In the genomic region with DNA sequence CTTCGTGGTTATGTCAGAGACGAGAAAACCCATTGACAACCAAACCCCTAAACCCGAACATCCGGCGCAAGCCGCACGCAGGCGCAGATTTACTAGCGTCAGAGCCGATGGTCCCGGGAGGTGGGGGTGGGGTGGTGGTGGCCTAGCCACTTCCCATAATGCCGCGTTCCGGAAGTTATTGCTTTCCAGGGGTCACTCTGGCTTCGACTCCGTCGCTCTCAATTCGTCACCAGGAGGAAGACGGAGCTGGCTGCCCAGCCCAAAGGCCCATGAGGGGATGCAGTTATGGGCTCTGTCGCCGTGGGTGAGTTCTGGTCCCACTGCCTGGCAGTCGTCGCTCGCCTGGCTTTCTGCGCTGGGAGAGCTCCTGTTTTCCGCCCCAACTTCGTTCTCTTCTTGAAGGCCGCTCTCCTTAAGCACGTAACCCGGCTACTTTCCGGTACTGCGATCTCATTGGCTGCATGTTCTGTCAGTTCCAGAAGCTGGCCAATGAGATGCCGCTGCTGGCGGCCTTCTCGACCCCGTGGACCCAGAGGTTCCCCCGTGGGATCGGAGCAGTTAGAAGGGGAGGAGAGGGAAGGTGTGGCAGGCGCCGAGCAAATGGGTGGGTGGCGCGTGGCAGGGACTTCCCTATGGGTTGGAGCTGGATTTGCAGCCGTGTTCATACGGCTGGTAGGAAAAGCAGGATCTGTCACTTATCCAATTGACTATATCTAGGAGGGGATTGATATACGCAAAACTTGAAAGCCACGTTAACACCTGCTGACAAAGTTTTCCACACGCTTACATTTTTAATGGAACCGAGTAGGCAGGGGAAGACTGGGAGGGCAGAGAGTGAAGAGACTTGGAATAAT, we compare ENCODE assay signal across 8 cellular contexts. TPM values are rescaled to one million over a fixed set of nuclear protein-coding genes. Genes with fewer than 3 reads are reported as not detected.
A peak's percentile ranks its signal among the peaks of the same experiment; 100 is the strongest.
DNase-seq lines count a peak whose midpoint lies in the region; ATAC-seq lines count a peak whose summit lies in the region.

USP16 (plus strand) TSS at position 195 of the 854 bp plus-strand sequence. CDS start 3,246 bp downstream, outside the sequence.

- H3K36me3 Mint-ChIP-seq in activated CD4-positive, alpha-beta T cell treated with anti-CD3 and anti-CD28 coated beads, Interleukin-2, amount 10 ng/mL, durations not matched to agents 7 days and 5 days (ENCODE audit: low read depth): peaks cover 22% of the 10 kb centered on the region

- ATAC-seq in GM19328 (IDR thresholded peaks at IDR 0.05; ENCODE audit: unreplicated experiment) (peak; percentile 99), HG03520 (IDR thresholded peaks at IDR 0.05; ENCODE audit: unreplicated experiment) (peak; percentile 97), left colon (peak; percentile 94)

- peak within 1 kb of the TSS; percentile 98 for H3K27ac Mint-ChIP-seq in activated CD4-positive, alpha-beta T cell treated with anti-CD3 and anti-CD28 coated beads, Interleukin-2, amount 10 ng/mL, durations not matched to agents 7 days and 5 days

- H3K4me1 Mint-ChIP-seq in activated CD4-positive, alpha-beta T cell treated with anti-CD3 and anti-CD28 coated beads, Interleukin-2, amount 10 ng/mL, durations not matched to agents 7 days and 5 days: peaks cover 56% of the 10 kb centered on the region

- POLR2A ChIA-PET in activated CD4-positive, alpha-beta T cell treated with anti-CD3 and anti-CD28 coated beads, Interleukin-2, amount 10 ng/mL, durations not matched to agents 7 days and 5 days (lab: Charles Lee): interaction anchor here (2.2 kb wide), 1 partner anchor 22 kb away, joined by 15 read pairs; no protein-coding TSS in a partner anchor

- intact Hi-C loops in left colon (cut with DNase I, micrococcal nuclease): no loop called here

- H4K20me1 ChIP-seq in BLaER1: no peaks in the 10 kb centered on the region

- H3K9me3 ChIP-seq in BLaER1: no peaks in the 10 kb centered on the region

- H3K4me3 ChIP-seq in BLaER1: peak within 1 kb of the TSS; percentile 73

- peak within 1 kb of the TSS; percentile 78 for H3K4me2 ChIP-seq in BLaER1

- CTCF ChIA-PET in activated CD4-positive, alpha-beta T cell treated with anti-CD3 and anti-CD28 coated beads, Interleukin-2, amount 10 ng/mL, durations not matched to agents 7 days and 5 days (lab: Charles Lee): interaction anchor here (0.8 to 1.9 kb wide), 5 partner anchors 11 to 49 kb away, joined by 3 to 7 read pairs (median 5); partner anchors contain the start of gene CCT8

- peaks cover 22% of the 10 kb centered on the region for H3K4me1 ChIP-seq in BLaER1

- no peaks in the 10 kb centered on the region for H3K27me3 Mint-ChIP-seq in activated CD4-positive, alpha-beta T cell treated with anti-CD3 and anti-CD28 coated beads, Interleukin-2, amount 10 ng/mL, durations not matched to agents 7 days and 5 days

- DNase-seq in NCI-H69 (lab: John Stamatoyannopoulos, UW) (peak; percentile 99), cortex of kidney (lab: John Stamatoyannopoulos, UW) (peak; percentile 65), left colon (peak; percentile 92 to 97)
- DNase-seq in activated CD4-positive, alpha-beta T cell treated with anti-CD3 and anti-CD28 coated beads, Interleukin-2, amount 10 ng/mL, durations not matched to agents 7 days and 5 days: peak; percentile 95
- DNase-seq in stimulated activated CD4-positive, alpha-beta T cell treated with anti-CD3 and anti-CD28 coated beads, Interleukin-1b, Interleukin-23, amount 100 ng/mL, for 48 hours: peak; percentile 94

- peak within 1 kb of the TSS; percentile 94 for H3K9ac ChIP-seq in BLaER1

- peak within 1 kb of the TSS; percentile 96 for H3K4me3 Mint-ChIP-seq in activated CD4-positive, alpha-beta T cell treated with anti-CD3 and anti-CD28 coated beads, Interleukin-2, amount 10 ng/mL, durations not matched to agents 7 days and 5 days

- no peaks in the 10 kb centered on the region for H3K27me3 ChIP-seq in BLaER1

- H3K9me3 Mint-ChIP-seq in activated CD4-positive, alpha-beta T cell treated with anti-CD3 and anti-CD28 coated beads, Interleukin-2, amount 10 ng/mL, durations not matched to agents 7 days and 5 days: no peaks in the 10 kb centered on the region

- H3K27ac ChIP-seq in BLaER1: peak within 1 kb of the TSS; percentile 97

- peaks cover 18% of the 10 kb centered on the region for H3K36me3 ChIP-seq in BLaER1

RNA-seq across cellular contexts. Expression of gene USP16, which starts in this region (rescaled TPM):
- 10 to 100 TPM; 36.0 to 39.9 TPM for total RNA-seq in activated CD4-positive, alpha-beta T cell treated with anti-CD3 and anti-CD28 coated beads, Interleukin-2, amount 10 ng/mL, durations not matched to agents 7 days and 5 days
- 10 to 100 TPM; 33.4 to 36.1 TPM for total RNA-seq in left colon

Comparison
In these comparisons a context has a peak if more than half of its experiments do, and no peak if none do; other contexts are left out.
1. Peak in every context shown above with its lines: DNase-seq, ATAC-seq, H3K4me3 ChIP-seq and H3K27ac ChIP-seq.